8 cellular contexts compared by ENCODE assay signal in the genomic region with DNA sequence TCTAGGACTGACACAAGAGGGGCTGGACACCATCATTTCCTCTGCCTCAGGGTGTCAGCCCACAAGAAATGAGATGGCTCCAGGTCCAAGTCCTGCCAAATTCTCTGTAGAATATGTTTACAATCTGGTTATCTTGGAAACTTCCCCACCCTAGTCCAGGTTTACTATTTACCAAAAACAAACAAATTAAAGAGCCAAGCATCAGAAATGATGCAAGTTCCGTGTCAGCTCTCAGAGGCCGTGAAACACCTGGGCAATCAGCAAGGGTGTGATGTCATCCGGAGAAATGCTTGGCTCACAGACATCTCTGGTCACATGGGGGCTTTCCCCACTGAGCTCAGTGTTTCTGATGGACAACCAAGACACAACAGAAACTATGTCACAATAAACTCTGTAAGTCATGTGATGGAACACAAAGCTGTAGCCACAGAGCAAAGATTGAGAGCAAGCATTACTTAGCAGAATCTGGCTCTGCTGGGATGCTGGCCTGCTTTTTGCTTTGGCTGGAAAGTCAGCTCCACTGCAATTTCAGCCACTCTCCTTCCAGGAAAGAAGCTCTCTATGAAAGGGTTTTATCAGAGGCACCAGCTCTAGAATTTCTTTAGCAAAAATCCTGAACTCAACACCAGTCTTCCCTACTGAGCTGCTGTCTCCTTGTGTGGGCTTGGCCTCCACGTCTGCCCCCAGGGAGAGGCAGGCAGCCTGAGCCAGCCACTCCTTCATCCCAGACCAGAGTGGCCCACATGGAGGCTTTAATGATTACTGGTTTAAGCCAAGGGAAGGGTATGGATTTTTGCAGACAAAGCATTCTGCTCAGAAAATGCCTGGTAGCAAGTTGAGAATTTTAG. TPM values are rescaled to one million over a fixed set of nuclear protein-coding genes. Genes with fewer than 3 reads are reported as not detected.
DNase-seq lines count a peak whose midpoint lies in the region; ATAC-seq and TF ChIP-seq lines count a peak whose summit lies in the region.

No MANE protein-coding gene starts in this region.

- no peaks in the 10 kb centered on the region for H3K9me3 ChIP-seq in hepatocyte (ENCODE audit: low read depth)

- H3K36me3 ChIP-seq in hepatocyte (replicated peaks; ENCODE audit: insufficient read depth, low read depth), result no peaks in the 10 kb centered on the region

- no peaks in the 10 kb centered on the region for H3K36me3 Mint-ChIP-seq in activated naive CD4-positive, alpha-beta T cell treated with anti-CD3 and anti-CD28 coated beads, Interleukin-2, amount 10 ng/mL, durations not matched to agents 7 days and 5 days
- no peaks in the 10 kb centered on the region for H3K36me3 Mint-ChIP-seq in stimulated activated memory B cell treated with anti-CD40 and anti-IgM and Interleukin-4, amounts not matched to agents 10 μg/mL and 1 μg/mL and 100 μg/mL, for 72 hours

- H3K9me3 Mint-ChIP-seq in activated naive CD4-positive, alpha-beta T cell treated with anti-CD3 and anti-CD28 coated beads, Interleukin-2, amount 10 ng/mL, durations not matched to agents 7 days and 5 days, result no peaks in the 10 kb centered on the region
- H3K9me3 Mint-ChIP-seq in stimulated activated memory B cell treated with anti-CD40 and anti-IgM and Interleukin-4, amounts not matched to agents 10 μg/mL and 1 μg/mL and 100 μg/mL, for 72 hours, result no peaks in the 10 kb centered on the region

- 44% methylated on average over 4 of the region's 4 CpGs for WGBS in hepatocyte (ENCODE audit: low lambda C conversion rate, missing lambda C conversion rate)

- H3K27ac ChIP-seq in hepatocyte, result peak overlapping the region; percentile 78

- H2AFZ ChIP-seq in hepatocyte, result no peak overlapping the region

- no peak overlapping the region for H3K4me3 Mint-ChIP-seq in activated naive CD4-positive, alpha-beta T cell treated with anti-CD3 and anti-CD28 coated beads, Interleukin-2, amount 10 ng/mL, durations not matched to agents 7 days and 5 days
- H3K4me3 Mint-ChIP-seq in stimulated activated memory B cell treated with anti-CD40 and anti-IgM and Interleukin-4, amounts not matched to agents 10 μg/mL and 1 μg/mL and 100 μg/mL, for 72 hours, result no peak overlapping the region

- ATAC-seq in GM19467 (IDR thresholded peaks at IDR 0.05; ENCODE audit: unreplicated experiment), result peak; percentile 63
- ATAC-seq in HG03565 (IDR thresholded peaks at IDR 0.05; ENCODE audit: unreplicated experiment), result peak; percentile 68
- ATAC-seq in stimulated activated memory B cell treated with anti-CD40 and anti-IgM and Interleukin-4, amounts not matched to agents 10 μg/mL and 1 μg/mL and 100 μg/mL, for 72 hours, result peak; percentile 67

- no peaks in the 10 kb centered on the region for H4K20me1 ChIP-seq in hepatocyte (ENCODE audit: insufficient read depth, poor library complexity, severe bottlenecking)

- peaks cover 36% of the 10 kb centered on the region for H3K27me3 Mint-ChIP-seq in activated naive CD4-positive, alpha-beta T cell treated with anti-CD3 and anti-CD28 coated beads, Interleukin-2, amount 10 ng/mL, durations not matched to agents 7 days and 5 days
- H3K27me3 Mint-ChIP-seq in stimulated activated memory B cell treated with anti-CD40 and anti-IgM and Interleukin-4, amounts not matched to agents 10 μg/mL and 1 μg/mL and 100 μg/mL, for 72 hours, result peaks cover 8% of the 10 kb centered on the region

- H3K4me1 ChIP-seq in hepatocyte (ENCODE audit: insufficient read depth), result peaks cover 14% of the 10 kb centered on the region

- H3K79me2 ChIP-seq in hepatocyte, result no peaks in the 10 kb centered on the region

- H3K27ac Mint-ChIP-seq in activated naive CD4-positive, alpha-beta T cell treated with anti-CD3 and anti-CD28 coated beads, Interleukin-2, amount 10 ng/mL, durations not matched to agents 7 days and 5 days, result peak overlapping the region; percentile 25
- no peak overlapping the region for H3K27ac Mint-ChIP-seq in stimulated activated memory B cell treated with anti-CD40 and anti-IgM and Interleukin-4, amounts not matched to agents 10 μg/mL and 1 μg/mL and 100 μg/mL, for 72 hours

- CTCF ChIA-PET in activated naive CD4-positive, alpha-beta T cell treated with anti-CD3 and anti-CD28 coated beads, Interleukin-2, amount 10 ng/mL, durations not matched to agents 7 days and 5 days (lab: Charles Lee), result interaction anchor here (1.0 to 3.7 kb wide), 5 partner anchors 9 to 176 kb away, joined by 3 to 15 read pairs (median 6); no protein-coding TSS in a partner anchor

- H3K4me3 ChIP-seq in hepatocyte, result no peak overlapping the region

- no peaks in the 10 kb centered on the region for H3K4me1 Mint-ChIP-seq in activated naive CD4-positive, alpha-beta T cell treated with anti-CD3 and anti-CD28 coated beads, Interleukin-2, amount 10 ng/mL, durations not matched to agents 7 days and 5 days
- H3K4me1 Mint-ChIP-seq in stimulated activated memory B cell treated with anti-CD40 and anti-IgM and Interleukin-4, amounts not matched to agents 10 μg/mL and 1 μg/mL and 100 μg/mL, for 72 hours, result peaks cover 12% of the 10 kb centered on the region

- in situ Hi-C loops in G401 (cut with HindIII; ENCODE audit: low sequenced_read_pairs), result no loop called here

- no peak for TF ChIP-seq CTCF in hepatocyte (IDR thresholded peaks at IDR 0.05; ENCODE audit: poor library complexity)

- DNase-seq in G401 (ENCODE audit: low spot score), result peak; percentile 12
- no peak for DNase-seq in activated naive CD4-positive, alpha-beta T cell treated with anti-CD3 and anti-CD28 coated beads, Interleukin-2, amount 10 ng/mL, durations not matched to agents 7 days and 5 days
- DNase-seq in hepatocyte (ENCODE audit: low spot score), result peak; percentile 92
- DNase-seq in epidermal melanocyte (ENCODE audit: insufficient read length, low spot score), result no peak
- no peak for DNase-seq in foreskin melanocyte

- H3K9me2 ChIP-seq in hepatocyte (replicated peaks; ENCODE audit: insufficient read depth), result no peaks in the 10 kb centered on the region

- H3K27me3 ChIP-seq in hepatocyte, result no peaks in the 10 kb centered on the region

- no peak overlapping the region for H3K4me2 ChIP-seq in hepatocyte

RNA-seq across cellular contexts. Expression of gene NENF, which starts 55.9 kb away (rescaled TPM):
- total RNA-seq in G401 (2014; rRNA removed; shearing (Covaris generic)), result 58.2 and 135 TPM in 2 replicates
- total RNA-seq in hepatocyte, result 45.4 and 52.3 TPM in 2 replicates
- polyA plus RNA-seq in hepatocyte, result 115 and 144 TPM in 2 replicates

Comparison
In these comparisons a context has a peak if more than half of its experiments do, and no peak if none do; other contexts are left out.
1. DNase-seq: peak in G401 (single experiment) and hepatocyte (single experiment); none in activated naive CD4-positive, alpha-beta T cell treated with anti-CD3 and anti-CD28 coated beads, Interleukin-2, amount 10 ng/mL, durations not matched to agents 7 days and 5 days (single experiment), epidermal melanocyte (single experiment) and foreskin melanocyte (single experiment).
2. Peak in every context shown above with its lines, with median percentiles within 50 percentile points of each other: ATAC-seq.